In genomic region chr3:119360046-119360445, GRCh38 we compare ENCODE assay signal across 1 cellular context.
TF ChIP-seq lines count a peak whose summit lies in the region.

No MANE protein-coding gene starts in this region.

TF ChIP-seq in IMR-90, 13 proteins besides CTCF, POLR2A, EP300 and RAD21 (continued from another document):
- TF ChIP-seq NFE2L2 (IDR thresholded peaks at IDR 0.05; ENCODE audit: low read depth, low read length) = no peak
- no peak for TF ChIP-seq USF2 (IDR thresholded peaks at IDR 0.05; ENCODE audit: low read depth, low read length)
- TF ChIP-seq CHD1 (IDR thresholded peaks at IDR 0.05; ENCODE audit: low read depth, low read length) = no peak
- no peak for TF ChIP-seq MAFK (IDR thresholded peaks at IDR 0.05; ENCODE audit: low read depth, low read length)
- TF ChIP-seq CEBPB (IDR thresholded peaks at IDR 0.05; ENCODE audit: low read depth, low read length) = no peak
- no peak for TF ChIP-seq MXI1 (IDR thresholded peaks at IDR 0.05; ENCODE audit: borderline replicate concordance, low read depth, low read length)
- no peak for TF ChIP-seq FOS (IDR thresholded peaks at IDR 0.05; ENCODE audit: low read depth, low read length)
- TF ChIP-seq RCOR1 (IDR thresholded peaks at IDR 0.05; ENCODE audit: insufficient replicate concordance, low read length) = no peak
